Comparison of ENCODE assay signal across 10 cellular contexts in genomic region chr9:77588319-77588937, GRCh38. TPM values are rescaled to one million over a fixed set of nuclear protein-coding genes. Genes with fewer than 3 reads are reported as not detected.
DNase-seq lines count a peak whose midpoint lies in the region; ATAC-seq and TF ChIP-seq lines count a peak whose summit lies in the region.
"Had no signal": no experiment of that assay in that cellular context is flagged by ENCODE, and none has a peak within 500 bp of the region (broad histone marks: within the 10 kb centered on the region; RNA-seq: fewer than 3 reads in every experiment).

No MANE protein-coding gene starts in this region.

- peaks cover 31% of the 10 kb centered on the region for H3F3A ChIP-seq in PC-9 (ENCODE audit: insufficient read depth, low read depth)

- H3K4me3 ChIP-seq in PC-9 (peak overlapping the region; percentile 45; the same call in 1 of the 2 replicates), trophoblast cell (ENCODE audit: low read depth, low read length) (no peak overlapping the region), gastrocnemius medialis (no peak overlapping the region)

- no TSS peak for BruUV-seq in PC-9 (replicated peaks; lab: Mats Ljungman, UMichigan)

- no peak overlapping the region for H2AK5ac ChIP-seq in trophoblast cell (ENCODE audit: low read length)

- no peak overlapping the region for H3K23ac ChIP-seq in trophoblast cell (ENCODE audit: low read length)

- intact Hi-C loops in PC-9 (cut with micrococcal nuclease; ENCODE audit: unreplicated experiment), result loop anchor here (2.0 to 5.0 kb wide), 6 partner anchors 60 to 530 kb away; partner anchors contain the start of gene GNA14
- intact Hi-C loops in activated T-helper 1 cell treated with anti-CD3 and anti-CD28 coated beads, Interleukin-12 subunit alpha, Interleukin-12 subunit beta, Interleukin-2, Interleukin-4 antibody, amounts not matched to agents 30 ng/mL and 10 ng/mL and 1 ng/mL, durations not matched to agents 14 hours and 24 hours and 36 hours (cut with micrococcal nuclease), result no loop called here
- intact Hi-C loops in gastrocnemius medialis (cut with DNase I; ENCODE audit: low total_unique reads), result no loop called here

- H3K9ac ChIP-seq in trophoblast cell (ENCODE audit: low read length), result no peak overlapping the region

- H3K27ac ChIP-seq in PC-9, result peak overlapping the region; percentile 96
- peak overlapping the region; percentile 36 for H3K27ac ChIP-seq in trophoblast cell (ENCODE audit: low read depth, low read length)
- no peak overlapping the region for H3K27ac ChIP-seq in gastrocnemius medialis

- no peaks in the 10 kb centered on the region for H3K9me2 ChIP-seq in PC-9 (ENCODE audit: insufficient read depth)

- no peak overlapping the region for H3K18ac ChIP-seq in trophoblast cell (ENCODE audit: low read length)

- H3K79me1 ChIP-seq in trophoblast cell (ENCODE audit: low read length), result peaks cover 2% of the 10 kb centered on the region

- ATAC-seq in GM18511 (IDR thresholded peaks at IDR 0.05; ENCODE audit: unreplicated experiment) (no peak), gastrocnemius medialis (no peak)
- ATAC-seq in activated T-helper 17 cell treated with anti-CD3 and anti-CD28 coated beads, Interleukin-2, amount 50 U/mL, for 72 hours (replicated peaks), result no peak

- no peak overlapping the region for H2BK120ac ChIP-seq in trophoblast cell (ENCODE audit: insufficient read depth, low read length, poor library complexity)

- H3K4me2 ChIP-seq in PC-9, result peak overlapping the region; percentile 83
- H3K4me2 ChIP-seq in trophoblast cell (ENCODE audit: low read length), result no peak overlapping the region

- no peak overlapping the region for H4K91ac ChIP-seq in trophoblast cell (ENCODE audit: low read depth, low read length)

- POLR2A ChIA-PET in PC-9 (lab: Charles Lee; ENCODE audit: unreplicated experiment), result interaction anchor here (0.6 kb wide), 2 partner anchors 200 to 1625 kb away, joined by 3 to 4 read pairs; no protein-coding TSS in a partner anchor

- peaks cover 50% of the 10 kb centered on the region for H3K4me1 ChIP-seq in PC-9 (replicated peaks; ENCODE audit: insufficient read depth)
- H3K4me1 ChIP-seq in trophoblast cell (ENCODE audit: control insufficient read depth in 1 of 2, insufficient read depth in 2 of 2, low read length in 2 of 2), result peaks cover 8 to 17% of the 10 kb centered on the region in 2 experiments
- H3K4me1 ChIP-seq in gastrocnemius medialis, result no peaks in the 10 kb centered on the region

- H3K14ac ChIP-seq in trophoblast cell (ENCODE audit: low read length), result no peak overlapping the region

- WGBS in trophoblast cell (ENCODE audit: extremely low coverage, insufficient coverage, insufficient read length), result no CpG with 5 or more reads among the region's 2 CpGs

- TF ChIP-seq CTCF in PC-9 (conservative IDR thresholded peaks at IDR 0.05) (no peak), gastrocnemius medialis (IDR thresholded peaks at IDR 0.05 in 4 of 5, conservative IDR thresholded peaks at IDR 0.05 in 1 of 5) (no peak)

- H4K12ac ChIP-seq in trophoblast cell (ENCODE audit: low read depth, low read length), result no peak overlapping the region

- H3K36me3 ChIP-seq in PC-9 (ENCODE audit: low read depth) (no peaks in the 10 kb centered on the region), trophoblast cell (ENCODE audit: control insufficient read depth in 1 of 2, insufficient read depth in 2 of 2, low read length in 2 of 2) (no peaks in the 10 kb centered on the region), gastrocnemius medialis (no peaks in the 10 kb centered on the region)

- H3K36me3 Mint-ChIP-seq in activated T-helper 1 cell treated with anti-CD3 and anti-CD28 coated beads, Interleukin-12 subunit alpha, Interleukin-12 subunit beta, Interleukin-2, Interleukin-4 antibody, amounts not matched to agents 30 ng/mL and 10 ng/mL and 1 ng/mL, durations not matched to agents 14 hours and 24 hours and 36 hours (ENCODE audit: low read depth), result no peaks in the 10 kb centered on the region
- no peaks in the 10 kb centered on the region for H3K36me3 Mint-ChIP-seq in activated T-helper 17 cell treated with anti-CD3 and anti-CD28 coated beads, Interleukin-2, amount 50 U/mL, for 72 hours (ENCODE audit: low read depth)
- H3K36me3 Mint-ChIP-seq: activated naive CD4-positive, alpha-beta T cell treated with anti-CD3 and anti-CD28 coated beads, Interleukin-2, amount 50 U/mL, for 24 hours had no signal

- H3K4ac ChIP-seq in trophoblast cell (ENCODE audit: low read depth, low read length), result no peak overlapping the region

- no peak overlapping the region for H3K4me3 Mint-ChIP-seq in activated T-helper 1 cell treated with anti-CD3 and anti-CD28 coated beads, Interleukin-12 subunit alpha, Interleukin-12 subunit beta, Interleukin-2, Interleukin-4 antibody, amounts not matched to agents 30 ng/mL and 10 ng/mL and 1 ng/mL, durations not matched to agents 14 hours and 24 hours and 36 hours
- H3K4me3 Mint-ChIP-seq in activated T-helper 17 cell treated with anti-CD3 and anti-CD28 coated beads, Interleukin-2, amount 50 U/mL, for 72 hours, result no peak overlapping the region
- H3K4me3 Mint-ChIP-seq: activated naive CD4-positive, alpha-beta T cell treated with anti-CD3 and anti-CD28 coated beads, Interleukin-2, amount 50 U/mL, for 24 hours; neural crest cell had no signal

- no peak for TF ChIP-seq POLR2A in gastrocnemius medialis (IDR thresholded peaks at IDR 0.05)

- no peak overlapping the region for H3K27ac Mint-ChIP-seq in activated T-helper 1 cell treated with anti-CD3 and anti-CD28 coated beads, Interleukin-12 subunit alpha, Interleukin-12 subunit beta, Interleukin-2, Interleukin-4 antibody, amounts not matched to agents 30 ng/mL and 10 ng/mL and 1 ng/mL, durations not matched to agents 14 hours and 24 hours and 36 hours
- no peak overlapping the region for H3K27ac Mint-ChIP-seq in activated T-helper 17 cell treated with anti-CD3 and anti-CD28 coated beads, Interleukin-2, amount 50 U/mL, for 72 hours
- H3K27ac Mint-ChIP-seq: activated naive CD4-positive, alpha-beta T cell treated with anti-CD3 and anti-CD28 coated beads, Interleukin-2, amount 50 U/mL, for 24 hours had no signal

- H3K27me3 ChIP-seq in PC-9 (ENCODE audit: insufficient read depth, low read depth) (no peaks in the 10 kb centered on the region), trophoblast cell (ENCODE audit: insufficient read depth, low read length) (no peaks in the 10 kb centered on the region), gastrocnemius medialis (no peaks in the 10 kb centered on the region)

- H2BK12ac ChIP-seq in trophoblast cell (ENCODE audit: low read length), result no peak overlapping the region

- no peak overlapping the region for H4K8ac ChIP-seq in trophoblast cell (ENCODE audit: low read depth, low read length)

- H3K79me2 ChIP-seq in PC-9 (ENCODE audit: low read depth) (no peaks in the 10 kb centered on the region), trophoblast cell (ENCODE audit: control insufficient read depth, insufficient read depth, low read length, poor library complexity) (no peaks in the 10 kb centered on the region)

- no peaks in the 10 kb centered on the region for H4K20me1 ChIP-seq in PC-9 (ENCODE audit: insufficient read depth)

- DNase-seq in GM04503 (ENCODE audit: low read depth), result peak; percentile 72
- DNase-seq in PC-9, result peak; percentile 31 to 89
- peak; percentile 86 for DNase-seq in fibroblast of peridontal ligament (ENCODE audit: extremely low read depth)
- DNase-seq in trophoblast cell, result peak; percentile 32 to 59
- DNase-seq in activated T-helper 1 cell treated with anti-CD3 and anti-CD28 coated beads, Interleukin-12 subunit alpha, Interleukin-12 subunit beta, Interleukin-2, Interleukin-4 antibody, amounts not matched to agents 30 ng/mL and 10 ng/mL and 1 ng/mL, durations not matched to agents 14 hours and 24 hours and 36 hours (ENCODE audit: low spot score), result no peak
- no peak for DNase-seq in gastrocnemius medialis

- H2BK5ac ChIP-seq in trophoblast cell (ENCODE audit: low read depth, low read length, poor library complexity), result no peak overlapping the region

- H2AFZ ChIP-seq in PC-9, result no peak overlapping the region
- no peak overlapping the region for H2AFZ ChIP-seq in trophoblast cell (ENCODE audit: insufficient read depth, low read length, poor library complexity)

- H3K9me3 Mint-ChIP-seq in activated T-helper 1 cell treated with anti-CD3 and anti-CD28 coated beads, Interleukin-12 subunit alpha, Interleukin-12 subunit beta, Interleukin-2, Interleukin-4 antibody, amounts not matched to agents 30 ng/mL and 10 ng/mL and 1 ng/mL, durations not matched to agents 14 hours and 24 hours and 36 hours, result no peaks in the 10 kb centered on the region
- H3K9me3 Mint-ChIP-seq in activated T-helper 17 cell treated with anti-CD3 and anti-CD28 coated beads, Interleukin-2, amount 50 U/mL, for 72 hours, result no peaks in the 10 kb centered on the region
- H3K9me3 Mint-ChIP-seq: activated naive CD4-positive, alpha-beta T cell treated with anti-CD3 and anti-CD28 coated beads, Interleukin-2, amount 50 U/mL, for 24 hours; neural crest cell had no signal

- in situ Hi-C loops in gastrocnemius medialis (cut with MboI; ENCODE audit: low sequenced_read_pairs in 4 of 4), result no loop called here

- H3K9me3 ChIP-seq in PC-9 (ENCODE audit: insufficient read depth, low read depth) (no peaks in the 10 kb centered on the region), trophoblast cell (ENCODE audit: insufficient read depth, low read depth, low read length) (no peaks in the 10 kb centered on the region), gastrocnemius medialis (no peaks in the 10 kb centered on the region)

- peaks cover 5% of the 10 kb centered on the region for H3K4me1 Mint-ChIP-seq in activated T-helper 1 cell treated with anti-CD3 and anti-CD28 coated beads, Interleukin-12 subunit alpha, Interleukin-12 subunit beta, Interleukin-2, Interleukin-4 antibody, amounts not matched to agents 30 ng/mL and 10 ng/mL and 1 ng/mL, durations not matched to agents 14 hours and 24 hours and 36 hours (ENCODE audit: low read depth)
- H3K4me1 Mint-ChIP-seq in activated T-helper 17 cell treated with anti-CD3 and anti-CD28 coated beads, Interleukin-2, amount 50 U/mL, for 72 hours, result no peaks in the 10 kb centered on the region
- H3K4me1 Mint-ChIP-seq: activated naive CD4-positive, alpha-beta T cell treated with anti-CD3 and anti-CD28 coated beads, Interleukin-2, amount 50 U/mL, for 24 hours; neural crest cell had no signal

- CTCF ChIA-PET in PC-9 (lab: Charles Lee), result interaction anchor here (0.9 kb wide), 1 partner anchor 75 kb away, joined by 3 read pairs; no protein-coding TSS in a partner anchor

- peaks cover 10% of the 10 kb centered on the region for H3K27me3 Mint-ChIP-seq in activated T-helper 1 cell treated with anti-CD3 and anti-CD28 coated beads, Interleukin-12 subunit alpha, Interleukin-12 subunit beta, Interleukin-2, Interleukin-4 antibody, amounts not matched to agents 30 ng/mL and 10 ng/mL and 1 ng/mL, durations not matched to agents 14 hours and 24 hours and 36 hours (ENCODE audit: insufficient read depth)
- H3K27me3 Mint-ChIP-seq in activated T-helper 17 cell treated with anti-CD3 and anti-CD28 coated beads, Interleukin-2, amount 50 U/mL, for 72 hours, result peaks cover 14% of the 10 kb centered on the region

RNA-seq across cellular contexts. Expression of gene GNA14, which starts 59.7 kb away (rescaled TPM):
- total RNA-seq in PC-9 (2021) (1.1 and 1.3 TPM in 2 replicates), gastrocnemius medialis (under 1 TPM in 3 of 4 donors, not detected in 1; 0.20 to 0.56 (median 0.22) TPM)
- 14.0 and 14.8 TPM in 2 replicates for polyA plus RNA-seq in trophoblast cell (2013)
- total RNA-seq in activated T-helper 1 cell treated with anti-CD3 and anti-CD28 coated beads, Interleukin-12 subunit alpha, Interleukin-12 subunit beta, Interleukin-2, Interleukin-4 antibody, amounts not matched to agents 30 ng/mL and 10 ng/mL and 1 ng/mL, durations not matched to agents 14 hours and 24 hours and 36 hours, result not detected in 2 replicates
- not detected for total RNA-seq in activated T-helper 17 cell treated with anti-CD3 and anti-CD28 coated beads, Interleukin-2, amount 50 U/mL, for 72 hours
- total RNA-seq: neural crest cell had no signal

Comparison
In these comparisons a context has a peak if more than half of its experiments do, and no peak if none do; other contexts are left out.
1. DNase-seq: peak in GM04503 (single experiment), PC-9 (2 of 2), fibroblast of peridontal ligament (single experiment) and trophoblast cell (2 of 2); none in activated T-helper 1 cell treated with anti-CD3 and anti-CD28 coated beads, Interleukin-12 subunit alpha, Interleukin-12 subunit beta, Interleukin-2, Interleukin-4 antibody, amounts not matched to agents 30 ng/mL and 10 ng/mL and 1 ng/mL, durations not matched to agents 14 hours and 24 hours and 36 hours (single experiment) and gastrocnemius medialis (0 of 2).
2. H3K27ac ChIP-seq: peak in PC-9 (single experiment) and trophoblast cell (single experiment); none in gastrocnemius medialis (0 of 4).